9 cellular contexts compared by ENCODE assay signal in genomic region chr18:58863539-58864145, GRCh38. TPM values are rescaled to one million over a fixed set of nuclear protein-coding genes. Genes with fewer than 3 reads are reported as not detected.
DNase-seq lines count a peak whose midpoint lies in the region; ATAC-seq and TF ChIP-seq lines count a peak whose summit lies in the region.
"Had no signal": no experiment of that assay in that cellular context is flagged by ENCODE, and none has a peak within 500 bp of the region (broad histone marks: within the 10 kb centered on the region; RNA-seq: fewer than 3 reads in every experiment).

No MANE protein-coding gene starts in this region.

- H3K27me3 ChIP-seq in WERI-Rb-1 (ENCODE audit: insufficient read depth, low read depth, severe bottlenecking) (no peaks in the 10 kb centered on the region), dorsolateral prefrontal cortex (no peaks in the 10 kb centered on the region), lung (ENCODE audit: control insufficient read depth, insufficient read depth) (no peaks in the 10 kb centered on the region)
- peaks cover 3% of the 10 kb centered on the region for H3K27me3 ChIP-seq in effector memory CD4-positive, alpha-beta T cell (replicated peaks; ENCODE audit: control insufficient read depth, insufficient read depth, low read length, poor library complexity, severe bottlenecking)

- peaks cover 56% of the 10 kb centered on the region for H3K4me1 ChIP-seq in ES-I3 (ENCODE audit: insufficient read depth, low read length)
- H3K4me1 ChIP-seq in lung (ENCODE audit: control insufficient read depth in 2 of 2, insufficient read depth in 2 of 2, low read length in 2 of 2), result peaks cover 14 to 25% of the 10 kb centered on the region in 2 donors
- H3K4me1 ChIP-seq in effector memory CD4-positive, alpha-beta T cell (ENCODE audit: control insufficient read depth, insufficient read depth, low read length, poor library complexity, severe bottlenecking), result no peaks in the 10 kb centered on the region

- 3 to 6% methylated on average over 20 to 72 of the region's 72 CpGs for WGBS in lung, 2 donors

- peak overlapping the region; percentile 37 for H3K4me3 Mint-ChIP-seq in stimulated activated naive CD8-positive, alpha-beta T cell treated with anti-CD3 and anti-CD28 coated beads, Interleukin-15, Interleukin-2, amounts not matched to agents 100 ng/mL and 50 ng/mL, for 24 hours

- no peaks in the 10 kb centered on the region for H3K9me3 ChIP-seq in ES-I3 (ENCODE audit: control insufficient read depth, insufficient read depth, low read length)
- peaks cover 3% of the 10 kb centered on the region for H3K9me3 ChIP-seq in WERI-Rb-1 (ENCODE audit: severe bottlenecking)
- H3K9me3 ChIP-seq in lung (ENCODE audit: control insufficient read depth in 2 of 2, insufficient read depth in 1 of 2, low read length in 1 of 2), result no peaks in the 10 kb centered on the region
- H3K9me3 ChIP-seq in effector memory CD4-positive, alpha-beta T cell (ENCODE audit: control insufficient read depth, low read length), result no peaks in the 10 kb centered on the region

- peaks cover 4% of the 10 kb centered on the region for H3K4me1 Mint-ChIP-seq in stimulated activated naive CD8-positive, alpha-beta T cell treated with anti-CD3 and anti-CD28 coated beads, Interleukin-15, Interleukin-2, amounts not matched to agents 100 ng/mL and 50 ng/mL, for 24 hours (ENCODE audit: low read depth)

- H3K9ac ChIP-seq in ES-I3 (ENCODE audit: low read depth, low read length), result peak overlapping the region; percentile 27

- H3K36me3 ChIP-seq in ES-I3 (ENCODE audit: insufficient read depth, low read length), result peaks cover 24% of the 10 kb centered on the region; the same call in 1 of the 2 replicates
- peaks cover 36% of the 10 kb centered on the region for H3K36me3 ChIP-seq in WERI-Rb-1
- H3K36me3 ChIP-seq in lung (ENCODE audit: control insufficient read depth in 2 of 2, insufficient read depth in 2 of 2, low read length in 2 of 2), result peaks cover 4 to 5% of the 10 kb centered on the region in 2 donors
- no peaks in the 10 kb centered on the region for H3K36me3 ChIP-seq in effector memory CD4-positive, alpha-beta T cell (ENCODE audit: control insufficient read depth, insufficient read depth, low read length)

- H3K9me3 Mint-ChIP-seq in stimulated activated naive CD8-positive, alpha-beta T cell treated with anti-CD3 and anti-CD28 coated beads, Interleukin-15, Interleukin-2, amounts not matched to agents 100 ng/mL and 50 ng/mL, for 24 hours, result no peaks in the 10 kb centered on the region
- H3K9me3 Mint-ChIP-seq: T-helper 1 cell treated with Interleukin-12 subunit alpha and Interleukin-12 subunit beta and Interleukin-4 antibody, amounts not matched to agents 30 μg/mL and 1 μg/mL, for 36 hours had no signal

- H3K27ac Mint-ChIP-seq in stimulated activated naive CD8-positive, alpha-beta T cell treated with anti-CD3 and anti-CD28 coated beads, Interleukin-15, Interleukin-2, amounts not matched to agents 100 ng/mL and 50 ng/mL, for 24 hours, result no peak overlapping the region
- H3K27ac Mint-ChIP-seq: T-helper 1 cell treated with Interleukin-12 subunit alpha and Interleukin-12 subunit beta and Interleukin-4 antibody, amounts not matched to agents 30 μg/mL and 1 μg/mL, for 36 hours had no signal

- intact Hi-C loops in dorsolateral prefrontal cortex (cut with DNase I), result loop anchor here (2.0 to 10.0 kb wide), 4 partner anchors 49 to 201 kb away; no protein-coding TSS in a partner anchor

- TF ChIP-seq CTCF in WERI-Rb-1 (IDR thresholded peaks at IDR 0.05; ENCODE audit: low read depth, low read length), result no peak
- no peak for TF ChIP-seq CTCF in dorsolateral prefrontal cortex (IDR thresholded peaks at IDR 0.05 in 54 of 56, conservative IDR thresholded peaks at IDR 0.05 in 2 of 56; ENCODE audit: low read depth in 1 of 56, partially characterized antibody in 56 of 56)
- no peak for TF ChIP-seq CTCF in lung (IDR thresholded peaks at IDR 0.05; ENCODE audit: control extremely low read depth, extremely low read depth)

- H3K4me3 ChIP-seq in WERI-Rb-1 (ENCODE audit: low read depth, low read length) (peak overlapping the region; percentile 50), dorsolateral prefrontal cortex (peak overlapping the region; percentile 45 to 78 (median 65)), lung (peak overlapping the region; percentile 51)
- H3K4me3 ChIP-seq in effector memory CD4-positive, alpha-beta T cell (ENCODE audit: insufficient read depth, low read depth, low read length, poor library complexity, severe bottlenecking), result no peak overlapping the region

- H3K27ac ChIP-seq in WERI-Rb-1 (peak overlapping the region; percentile 98), dorsolateral prefrontal cortex (peak overlapping the region; percentile 88 to 100 (median 99)), lung (ENCODE audit: low read depth in 1 of 2, low read length in 1 of 2) (peak overlapping the region; percentile 95 to 97)
- no peak overlapping the region for H3K27ac ChIP-seq in effector memory CD4-positive, alpha-beta T cell (ENCODE audit: insufficient read depth, low read length, poor library complexity, severe bottlenecking)

- H3K36me3 Mint-ChIP-seq in stimulated activated naive CD8-positive, alpha-beta T cell treated with anti-CD3 and anti-CD28 coated beads, Interleukin-15, Interleukin-2, amounts not matched to agents 100 ng/mL and 50 ng/mL, for 24 hours (ENCODE audit: low read depth), result peaks cover 4% of the 10 kb centered on the region

- peak; percentile 46 for DNase-seq in WERI-Rb-1
- DNase-seq in dorsolateral prefrontal cortex, result peak in 8 of 10 donors; percentile 42 to 66 (median 52)
- DNase-seq in lung (ENCODE audit: low spot score), result peak; percentile 37
- DNase-seq in effector memory CD4-positive, alpha-beta T cell, result no peak

- peaks cover 78% of the 10 kb centered on the region for H3K27me3 Mint-ChIP-seq in stimulated activated naive CD8-positive, alpha-beta T cell treated with anti-CD3 and anti-CD28 coated beads, Interleukin-15, Interleukin-2, amounts not matched to agents 100 ng/mL and 50 ng/mL, for 24 hours

- ATAC-seq in HG02798 (IDR thresholded peaks at IDR 0.05; ENCODE audit: poor library complexity, unreplicated experiment) (peak; percentile 59), lung (ENCODE audit: insufficient read depth, low FRiP score) (peak; percentile 56), GM21515 (IDR thresholded peaks at IDR 0.05; ENCODE audit: unreplicated experiment) (no peak)

RNA-seq across cellular contexts. Expression of gene ZNF532, which starts 1.0 kb away (rescaled TPM):
- total RNA-seq in dorsolateral prefrontal cortex, result 100 to 1,000 TPM; 105 to 233 (median 146) TPM
- total RNA-seq in lung, result 100 to 1,000 TPM in 1 of 2 donors, 10 to 100 TPM in 1; 56.6 to 128 TPM
- 10 to 100 TPM; 12.3 to 20.5 TPM for polyA plus RNA-seq in lung

Comparison
In these comparisons a context has a peak if more than half of its experiments do, and no peak if none do; other contexts are left out.
1. DNase-seq: peak in WERI-Rb-1 (single experiment), dorsolateral prefrontal cortex (8 of 10) and lung (single experiment); none in effector memory CD4-positive, alpha-beta T cell (0 of 3).